8 cellular contexts compared by ENCODE assay signal in genomic region chr4:165111906-165112257, GRCh38. TPM values are rescaled to one million over a fixed set of nuclear protein-coding genes. Genes with fewer than 3 reads are reported as not detected.
DNase-seq lines count a peak whose midpoint lies in the region; ATAC-seq and TF ChIP-seq lines count a peak whose summit lies in the region.

No MANE protein-coding gene starts in this region.

- H3K4me3 ChIP-seq in left ventricle myocardium inferior = peak overlapping the region; percentile 99
- H3K4me3 ChIP-seq in mononuclear cell (ENCODE audit: low read length) = peak overlapping the region; percentile 74
- peak overlapping the region; percentile 79 to 95 for H3K4me3 ChIP-seq in vagina

- no peak for ATAC-seq in Right ventricle myocardium superior (ENCODE audit: poor library complexity)
- no peak for ATAC-seq in GM19452 (IDR thresholded peaks at IDR 0.05; ENCODE audit: unreplicated experiment)

- DNase-seq in left ventricle myocardium inferior (no peak), Right ventricle myocardium superior (no peak), caudate nucleus (lab: John Stamatoyannopoulos, UW) (no peak), vagina (ENCODE audit: extremely low spot score in 2 of 2) (no peak), NCI-H187 treated with DMSO at 0.1 percent for 48 hours (lab: John Stamatoyannopoulos, UW) (no peak), LoVo (ENCODE audit: low spot score) (no peak)

- H3K36me3 ChIP-seq in left ventricle myocardium inferior = no peaks in the 10 kb centered on the region
- H3K36me3 ChIP-seq in vagina = no peaks in the 10 kb centered on the region

- H3K4me1 ChIP-seq in left ventricle myocardium inferior = peaks cover 21% of the 10 kb centered on the region
- H3K4me1 ChIP-seq in mononuclear cell (ENCODE audit: insufficient read depth, low read length) = peaks cover 14% of the 10 kb centered on the region
- peaks cover 7% of the 10 kb centered on the region for H3K4me1 ChIP-seq in vagina

- TF ChIP-seq CTCF in left ventricle myocardium inferior (IDR thresholded peaks at IDR 0.05; ENCODE audit: borderline replicate concordance) (no peak), vagina (IDR thresholded peaks at IDR 0.05) (no peak)

- H3K27me3 ChIP-seq in left ventricle myocardium inferior (ENCODE audit: low read depth) (peaks cover 8% of the 10 kb centered on the region), mononuclear cell (ENCODE audit: insufficient read depth, low read length) (no peaks in the 10 kb centered on the region), vagina (no peaks in the 10 kb centered on the region)

- H3K9me3 ChIP-seq in left ventricle myocardium inferior (replicated peaks) (no peaks in the 10 kb centered on the region), mononuclear cell (ENCODE audit: low read depth, low read length) (no peaks in the 10 kb centered on the region), vagina (no peaks in the 10 kb centered on the region)

- no peak for TF ChIP-seq POLR2A in vagina (IDR thresholded peaks at IDR 0.05)

- H3K27ac ChIP-seq in left ventricle myocardium inferior (replicated peaks) (peak overlapping the region; percentile 93), caudate nucleus (ENCODE audit: low read depth, low read length) (peak overlapping the region; percentile 91), vagina (peak overlapping the region; percentile 81)

- intact Hi-C loops in left ventricle myocardium inferior (cut with micrococcal nuclease) (no loop called here), Right ventricle myocardium superior (cut with DNase I) (no loop called here), vagina (cut with DNase I) (no loop called here)

RNA-seq across cellular contexts. Expression of gene TMEM192, which starts 0.8 kb away (rescaled TPM):
- 18.3 TPM for total RNA-seq in left ventricle myocardium inferior
- total RNA-seq in Right ventricle myocardium superior = 15.8 TPM
- 9.7 TPM for total RNA-seq in mononuclear cell
- total RNA-seq in vagina = 7.1 TPM

RNA-seq across cellular contexts. Expression of gene TRIM75, which starts 58.2 kb away (rescaled TPM):
- total RNA-seq in left ventricle myocardium inferior = not detected
- not detected for total RNA-seq in Right ventricle myocardium superior
- total RNA-seq in mononuclear cell = not detected
- total RNA-seq in vagina = not detected
